In genomic region chr9:126499005-126499910, GRCh38 we compare ENCODE assay signal across 8 cellular contexts.
DNase-seq lines count a peak whose midpoint lies in the region; ATAC-seq, FAIRE-seq and TF ChIP-seq lines count a peak whose summit lies in the region.

No MANE protein-coding gene starts in this region.

- H3K4me2 ChIP-seq in K562 (ENCODE audit: insufficient read depth, low read length) (no peak overlapping the region), skeletal muscle satellite cell (ENCODE audit: low read length) (peak overlapping the region; percentile 82)

- CTCF ChIA-PET in K562 (lab: Yijun Ruan, JAX; ENCODE audit: low intra/inter-chr PET ratio), result interaction anchor here (0.9 to 1.9 kb wide), 3 partner anchors 59 to 282 kb away, joined by 3 to 14 read pairs (median 7); no protein-coding TSS in a partner anchor

- H4K20me1 ChIP-seq in K562 (replicated peaks; ENCODE audit: control insufficient read depth, insufficient read depth, low read length), result peaks cover 19% of the 10 kb centered on the region; the same call in 1 of the 2 replicates

- no peak for TF ChIP-seq POLR2A in K562 (conservative IDR thresholded peaks at IDR 0.05)

- H3K9me1 ChIP-seq in K562 (ENCODE audit: control insufficient read depth, insufficient read depth, low read length), result no peaks in the 10 kb centered on the region

- H3K36me3 ChIP-seq in K562 (ENCODE audit: control insufficient read depth, insufficient read depth, low read length) (no peaks in the 10 kb centered on the region), iPS-18a (ENCODE audit: control insufficient read depth, low read depth, low read length) (no peaks in the 10 kb centered on the region), skeletal muscle satellite cell (ENCODE audit: insufficient read depth, low read length) (no peaks in the 10 kb centered on the region)

- WGBS in K562 (ENCODE audit: insufficient coverage, low coverage, missing lambda C conversion rate), result under 1% methylated on average over 31 of the region's 46 CpGs

- H3K79me2 ChIP-seq in K562 (ENCODE audit: control insufficient read depth, insufficient read depth, low read length), result no peaks in the 10 kb centered on the region

- H3K4me1 ChIP-seq in K562 (replicated peaks in 1 of 2; ENCODE audit: control insufficient read depth in 2 of 2, insufficient read depth in 2 of 2, low read length in 2 of 2), result peaks cover 0 to 39% of the 10 kb centered on the region in 2 experiments; a peak in 2 of 5 replicates
- peaks cover 12% of the 10 kb centered on the region for H3K4me1 ChIP-seq in iPS-18a (ENCODE audit: control insufficient read depth, low read depth, low read length)
- peaks cover 21% of the 10 kb centered on the region for H3K4me1 ChIP-seq in skeletal muscle satellite cell (ENCODE audit: control insufficient read depth, insufficient read depth, low read length)

- H3K27ac ChIP-seq in K562 (ENCODE audit: extremely low read depth, low read depth, low read length), result no peak overlapping the region
- H3K27ac ChIP-seq in iPS-18a (ENCODE audit: low read length), result no peak overlapping the region

- in situ Hi-C loops in K562 (cut with MboI), result loop anchor here (25.0 kb wide), 1 partner anchor 1237 kb away; the partner anchor contains the start of gene GAPVD1

- DNase-seq in DMS53 (lab: John Stamatoyannopoulos, UW), result peak; percentile 53
- DNase-seq in HuH-7 (ENCODE audit: low spot score), result peak; percentile 75
- peak; percentile 13 for DNase-seq in SW480 (ENCODE audit: low spot score)
- peak; percentile 42 to 75 (median 66) for DNase-seq in K562 (ENCODE audit: extremely low read depth in 1 of 4, low spot score in 3 of 4)
- no peak for DNase-seq in NCI-H2029 (lab: John Stamatoyannopoulos, UW)

- H3K9ac ChIP-seq in K562 (ENCODE audit: insufficient read depth in 1 of 2, low read depth in 2 of 2, low read length in 2 of 2) (0 out of 4 replicates have a peak overlapping the region, but pooled peaks of 1 of the 2 experiments have one; percentile 13), iPS-18a (ENCODE audit: low read length) (no peak overlapping the region), skeletal muscle satellite cell (ENCODE audit: low read depth, low read length) (peak overlapping the region; percentile 26)

- TF ChIP-seq RAD21 in K562 (CRISPR knock-in tag; conservative IDR thresholded peaks at IDR 0.05 in 1 of 2, IDR thresholded peaks at IDR 0.05 in 1 of 2), result peak; percentile 30 to 62; a peak in 3 of 4 replicates

- no TSS peak for BruUV-seq in K562 (replicated peaks; lab: Mats Ljungman, UMichigan)

- no peak for TF ChIP-seq EP300 in K562 (IDR thresholded peaks at IDR 0.05; ENCODE audit: low read length)

- peak overlapping the region; percentile 26; the same call in 1 of the 2 replicates for H2AFZ ChIP-seq in K562 (ENCODE audit: low read depth, low read length)

- H3K4me3 ChIP-seq in K562 (no peak overlapping the region), iPS-18a (ENCODE audit: low read length) (peak overlapping the region; percentile 55), skeletal muscle satellite cell (ENCODE audit: low read length) (peak overlapping the region; percentile 64)

- FAIRE-seq in K562 (lab: Jason Lieb, UNC), result peak; percentile 56

- intact Hi-C loops in K562 (cut with micrococcal nuclease), result loop anchor here (10.0 kb wide), 2 partner anchors 64 to 934 kb away; no protein-coding TSS in a partner anchor

- H3K9me3 ChIP-seq in K562 (replicated peaks; ENCODE audit: control insufficient read depth, insufficient read depth, low read depth, low read length) (no peaks in the 10 kb centered on the region), iPS-18a (ENCODE audit: control insufficient read depth, low read depth, low read length) (no peaks in the 10 kb centered on the region), skeletal muscle satellite cell (replicated peaks; ENCODE audit: low read length) (no peaks in the 10 kb centered on the region)

- POLR2A ChIA-PET in K562 (lab: Yijun Ruan, JAX), result interaction anchor here (0.6 to 0.7 kb wide), 2 partner anchors 939 to 1111 kb away, joined by 3 read pairs; no protein-coding TSS in a partner anchor

- TF ChIP-seq CTCF in K562 (IDR thresholded peaks at IDR 0.05 in 2 of 3, conservative IDR thresholded peaks at IDR 0.05 in 1 of 3; ENCODE audit: insufficient read depth in 2 of 3, low read depth in 1 of 3, low read length in 3 of 3), result peak; percentile 84 to 94 (median 86)

- ATAC-seq in K562, result peak; percentile 80
- no peak for ATAC-seq in HG02870 (IDR thresholded peaks at IDR 0.05; ENCODE audit: unreplicated experiment)

- peaks cover 2 to 51% of the 10 kb centered on the region in 2 experiments; a peak in 3 of 5 replicates for H3K27me3 ChIP-seq in K562 (ENCODE audit: control insufficient read depth in 2 of 2, insufficient read depth in 2 of 2, low read length in 2 of 2)
- peaks cover 15% of the 10 kb centered on the region for H3K27me3 ChIP-seq in iPS-18a (ENCODE audit: control insufficient read depth, insufficient read depth, low read length)
- H3K27me3 ChIP-seq in skeletal muscle satellite cell (ENCODE audit: control insufficient read depth, insufficient read depth, low read length), result peaks cover 6% of the 10 kb centered on the region

TF ChIP-seq in K562, 482 proteins besides CTCF, POLR2A, EP300 and RAD21 (continues in another document):
- TF ChIP-seq MCM7 (IDR thresholded peaks at IDR 0.05) (no peak), KLF16 (IDR thresholded peaks at IDR 0.05) (0 out of 2 replicates have a peak, but pooled peaks have one; percentile 37), ZNF518B (CRISPR knock-in tag; IDR thresholded peaks at IDR 0.05) (no peak), ZNF121 (CRISPR knock-in tag; conservative IDR thresholded peaks at IDR 0.05) (no peak), ARID2 (IDR thresholded peaks at IDR 0.05) (no peak), CREM (IDR thresholded peaks at IDR 0.05; ENCODE audit: low read depth) (no peak), HDGF (IDR thresholded peaks at IDR 0.05) (no peak), RB1 (IDR thresholded peaks at IDR 0.05; ENCODE audit: low read depth) (peak; percentile 54; the same call in 1 of the 2 replicates), ZNF785 (CRISPR knock-in tag; IDR thresholded peaks at IDR 0.05) (no peak), TRIM28 (IDR thresholded peaks at IDR 0.05) (no peak), TFAP4 (CRISPR knock-in tag; IDR thresholded peaks at IDR 0.05; ENCODE audit: borderline replicate concordance) (peak; percentile 73; the same call in 1 of the 2 replicates), MEF2A (IDR thresholded peaks at IDR 0.05; ENCODE audit: control insufficient read depth, low read depth, low read length) (no peak), PREB (CRISPR knock-in tag; IDR thresholded peaks at IDR 0.05) (no peak), CXXC5 (CRISPR knock-in tag; IDR thresholded peaks at IDR 0.05) (0 out of 2 replicates have a peak, but pooled peaks have one; percentile 18), SIRT6 (IDR thresholded peaks at IDR 0.05; ENCODE audit: low read depth, low read length) (no peak), SIX5 (IDR thresholded peaks at IDR 0.05; ENCODE audit: borderline replicate concordance in 1 of 2, insufficient read depth in 1 of 2, low read depth in 1 of 2, low read length in 2 of 2) (no peak), ESRRA (IDR thresholded peaks at IDR 0.05; ENCODE audit: borderline replicate concordance, low read depth) (no peak), ZSCAN32 (CRISPR knock-in tag; IDR thresholded peaks at IDR 0.05) (no peak), DACH1 (IDR thresholded peaks at IDR 0.05; ENCODE audit: partially characterized antibody) (no peak), ZNF696 (CRISPR knock-in tag; conservative IDR thresholded peaks at IDR 0.05) (no peak), FOXA3 (CRISPR knock-in tag; conservative IDR thresholded peaks at IDR 0.05 in 1 of 2, IDR thresholded peaks at IDR 0.05 in 1 of 2) (peak in 1 of 2 experiments; percentile 36; a peak in 1 of 4 replicates)
